Comparison of ENCODE assay signal across 27 cellular contexts in genomic region chr4:82235346-82235745, GRCh38.
DNase-seq lines count a peak whose midpoint lies in the region; ATAC-seq lines count a peak whose summit lies in the region.
"Had no signal": no experiment of that assay in that cellular context is flagged by ENCODE, and none has a peak within 500 bp of the region (broad histone marks: within the 10 kb centered on the region; RNA-seq: fewer than 3 reads in every experiment).

No MANE protein-coding gene starts in this region.

- H3K79me1 ChIP-seq in trophoblast cell (ENCODE audit: low read length): no peaks in the 10 kb centered on the region

- no peak overlapping the region for H3K14ac ChIP-seq in trophoblast cell (ENCODE audit: low read length)

- no peak overlapping the region for H3K4ac ChIP-seq in trophoblast cell (ENCODE audit: low read depth, low read length)

- H4K91ac ChIP-seq in trophoblast cell (ENCODE audit: low read depth, low read length): no peak overlapping the region

- no peak overlapping the region for H2BK120ac ChIP-seq in trophoblast cell (ENCODE audit: insufficient read depth, low read length, poor library complexity)

- no peak overlapping the region for H4K12ac ChIP-seq in trophoblast cell (ENCODE audit: low read depth, low read length)

- H3K4me1 ChIP-seq in trophoblast cell (ENCODE audit: control insufficient read depth in 1 of 2, insufficient read depth in 2 of 2, low read length in 2 of 2): no peaks in the 10 kb centered on the region
- H3K4me1 ChIP-seq: A549; BE2C; BLaER1 treated with 17β-estradiol and CSF1 and Interleukin-3, amounts not matched to agents 10 nM and 100 nM; Caco-2 had no signal

- H3K18ac ChIP-seq in trophoblast cell (ENCODE audit: low read length): no peak overlapping the region

- no peak overlapping the region for H2BK5ac ChIP-seq in trophoblast cell (ENCODE audit: low read depth, low read length, poor library complexity)

- H2AK5ac ChIP-seq in trophoblast cell (ENCODE audit: low read length): no peak overlapping the region

- H2BK12ac ChIP-seq in trophoblast cell (ENCODE audit: low read length): no peak overlapping the region

- H3K4me2 ChIP-seq in trophoblast cell (ENCODE audit: low read length): no peak overlapping the region
- H3K4me2 ChIP-seq: A549; BLaER1; BLaER1 treated with 17β-estradiol and CSF1 and Interleukin-3, amounts not matched to agents 10 nM and 100 nM had no signal

- H3K9ac ChIP-seq in trophoblast cell (ENCODE audit: low read length): no peak overlapping the region
- H3K9ac ChIP-seq: BLaER1; BLaER1 treated with 17β-estradiol and CSF1 and Interleukin-3, amounts not matched to agents 10 nM and 100 nM had no signal

- no peaks in the 10 kb centered on the region for H3K9me3 ChIP-seq in trophoblast cell (ENCODE audit: insufficient read depth, low read depth, low read length)
- H3K9me3 ChIP-seq: A549, BE2C, BLaER1, Caco-2 had no signal

- no peaks in the 10 kb centered on the region for H3K36me3 ChIP-seq in trophoblast cell (ENCODE audit: control insufficient read depth in 1 of 2, insufficient read depth in 2 of 2, low read length in 2 of 2)
- H3K36me3 ChIP-seq: BE2C; BLaER1; BLaER1 treated with 17β-estradiol and CSF1 and Interleukin-3, amounts not matched to agents 10 nM and 100 nM had no signal

- H3K23ac ChIP-seq in trophoblast cell (ENCODE audit: low read length): no peak overlapping the region

- ATAC-seq in GM21723 (IDR thresholded peaks at IDR 0.05; ENCODE audit: unreplicated experiment): no peak
- ATAC-seq: A549; CD8-positive, alpha-beta T cell had no signal

- H3K79me2 ChIP-seq in trophoblast cell (ENCODE audit: control insufficient read depth, insufficient read depth, low read length, poor library complexity): no peaks in the 10 kb centered on the region

- H3K4me3 ChIP-seq in trophoblast cell (ENCODE audit: low read depth, low read length): no peak overlapping the region
- H3K4me3 ChIP-seq: A549; BLaER1; BLaER1 treated with 17β-estradiol and CSF1 and Interleukin-3, amounts not matched to agents 10 nM and 100 nM had no signal

- no peak overlapping the region for H3K27ac ChIP-seq in trophoblast cell (ENCODE audit: low read depth, low read length)
- H3K27ac ChIP-seq: 22Rv1; A549; BLaER1; BLaER1 treated with 17β-estradiol and CSF1 and Interleukin-3, amounts not matched to agents 10 nM and 100 nM; C4-2B had no signal

- H3K27me3 ChIP-seq in trophoblast cell (ENCODE audit: insufficient read depth, low read length): no peaks in the 10 kb centered on the region
- H3K27me3 ChIP-seq: BE2C; BLaER1; BLaER1 treated with 17β-estradiol and CSF1 and Interleukin-3, amounts not matched to agents 10 nM and 100 nM had no signal

- DNase-seq in trophoblast cell: peak; percentile 56 to 96
- DNase-seq: 8988T; ACHN; AML-193; BE2C; C1 segment of cervical spinal cord; Caco-2; Calu3; CD4-positive, alpha-beta memory T cell; CD4-positive, alpha-beta T cell; CD4-positive, CD25-positive, alpha-beta regulatory T cell; CD8-positive, alpha-beta memory T cell; CD8-positive, alpha-beta T cell; COR-L47; DMS 273 treated with DMSO at 0.1 percent for 48 hours; DMS153; DMS53; DMS79; DMS79 treated with DMSO at 0.1 percent for 48 hours; DND-41; EL had no signal

- no peak overlapping the region for H4K8ac ChIP-seq in trophoblast cell (ENCODE audit: low read depth, low read length)

- no CpG with 5 or more reads among the region's 1 CpG for WGBS in trophoblast cell (ENCODE audit: extremely low coverage, insufficient coverage, insufficient read length)

- H2AFZ ChIP-seq in trophoblast cell (ENCODE audit: insufficient read depth, low read length, poor library complexity): no peak overlapping the region
